ENCODE assay signal across 15 cellular contexts in genomic region chr12:19095331-19095730, GRCh38. TPM values are rescaled to one million over a fixed set of nuclear protein-coding genes. Genes with fewer than 3 reads are reported as not detected.
DNase-seq lines count a peak whose midpoint lies in the region; ATAC-seq and TF ChIP-seq lines count a peak whose summit lies in the region.
"Had no signal": no experiment of that assay in that cellular context is flagged by ENCODE, and none has a peak within 500 bp of the region (broad histone marks: within the 10 kb centered on the region; RNA-seq: fewer than 3 reads in every experiment).

No MANE protein-coding gene starts in this region.

- no peak overlapping the region for H2AFZ ChIP-seq in osteoblast (ENCODE audit: low read length)

- H3K9me3 Mint-ChIP-seq in Calu3 (ENCODE audit: low read depth, unreplicated experiment) = peaks cover 5% of the 10 kb centered on the region

- no peak overlapping the region for H3K4me2 ChIP-seq in osteoblast (ENCODE audit: insufficient read depth, low read length)

- H3K36me3 Mint-ChIP-seq in Calu3 (ENCODE audit: insufficient read depth, unreplicated experiment) = peaks cover 7% of the 10 kb centered on the region

- H3K27ac Mint-ChIP-seq in Calu3 (ENCODE audit: unreplicated experiment) = peak overlapping the region; percentile 55

- no peaks in the 10 kb centered on the region for H3K36me3 ChIP-seq in osteoblast (ENCODE audit: insufficient read depth, low read length)
- H3K36me3 ChIP-seq: MG63 had no signal

- BruUV-seq in Calu3 (replicated peaks; lab: Mats Ljungman, UMichigan) = no TSS peak

- H3K79me2 ChIP-seq in osteoblast (ENCODE audit: insufficient read depth, low read length) = no peaks in the 10 kb centered on the region

- TF ChIP-seq CTCF in Calu3 (IDR thresholded peaks at IDR 0.05; ENCODE audit: unreplicated experiment) = no peak
- no peak for TF ChIP-seq CTCF in astrocyte of the spinal cord (IDR thresholded peaks at IDR 0.05; ENCODE audit: low read depth, low read length)
- TF ChIP-seq CTCF in osteoblast (IDR thresholded peaks at IDR 0.05; ENCODE audit: extremely low read depth, low read depth, low read length) = no peak
- no peak for TF ChIP-seq CTCF in GM10266 (IDR thresholded peaks at IDR 0.05; ENCODE audit: control insufficient read depth, insufficient read depth, low read depth, missing control alignments)

- H3K4me3 ChIP-seq in astrocyte of the spinal cord (ENCODE audit: low read depth, low read length) (no peak overlapping the region), osteoblast (ENCODE audit: insufficient read depth, low read length) (no peak overlapping the region)
- H3K4me3 ChIP-seq: K562, MG63 had no signal

- H3K27me3 Mint-ChIP-seq in Calu3 (ENCODE audit: unreplicated experiment) = no peaks in the 10 kb centered on the region

- no peaks in the 10 kb centered on the region for H3K9me3 ChIP-seq in osteoblast (ENCODE audit: low read depth, low read length)
- H3K9me3 ChIP-seq: MG63 had no signal

- no peaks in the 10 kb centered on the region for H4K20me1 ChIP-seq in osteoblast (ENCODE audit: insufficient read depth, low read length)

- peaks cover 3% of the 10 kb centered on the region for H3K4me1 ChIP-seq in osteoblast (ENCODE audit: insufficient read depth, low read length)

- DNase-seq in Calu3 (no peak), RPMI7951 (ENCODE audit: low read depth) (peak; percentile 31), astrocyte of the spinal cord (ENCODE audit: low read depth, low spot score) (peak; percentile 42), osteoblast (ENCODE audit: insufficient read length, low spot score, missing footprints) (peak; percentile 44), GM10266 (ENCODE audit: extremely low spot score) (no peak), medulla oblongata (ENCODE audit: extremely low spot score) (no peak)
- DNase-seq: Kasumi-1, MG63, NCI-H2029, NCI-H446 treated with DMSO at 0.1 percent for 48 hours, NCI-H526, SHP77 had no signal

- in situ Hi-C loops in astrocyte of the spinal cord (cut with HindIII; ENCODE audit: low sequenced_read_pairs) = no loop called here

- no peaks in the 10 kb centered on the region for H3K27me3 ChIP-seq in osteoblast (ENCODE audit: insufficient read depth, low read length)
- H3K27me3 ChIP-seq: MG63 had no signal

- no peak overlapping the region for H3K4me3 Mint-ChIP-seq in Calu3 (ENCODE audit: low read depth, unreplicated experiment)

- intact Hi-C loops in Calu3 (cut with micrococcal nuclease; ENCODE audit: unreplicated experiment) = no loop called here

- CTCF ChIA-PET in Calu3 (lab: Charles Lee) = no interaction called here

- no peak overlapping the region for H3K27ac ChIP-seq in osteoblast (ENCODE audit: low read depth, low read length)
- H3K27ac ChIP-seq: RWPE1 had no signal

- peaks cover 17% of the 10 kb centered on the region for H3K4me1 Mint-ChIP-seq in Calu3 (ENCODE audit: low read depth, unreplicated experiment)

- ATAC-seq in GM19455 (IDR thresholded peaks at IDR 0.05; ENCODE audit: unreplicated experiment) = no peak
- ATAC-seq: K562 had no signal

RNA-seq across cellular contexts. Expression of gene PLEKHA5, which starts 34.2 kb away (rescaled TPM):
- total RNA-seq in Calu3 (2022) (49.2 and 57.9 TPM in 2 replicates), osteoblast (82.2 and 86.0 TPM in 2 replicates)
- 30.5 and 36.6 TPM in 2 replicates for total RNA-seq in RPMI7951 (2014; rRNA removed; shearing (Covaris generic))

Comparison
In these comparisons a context has a peak if more than half of its experiments do, and no peak if none do; other contexts are left out.
1. DNase-seq: peak in RPMI7951 (single experiment), astrocyte of the spinal cord (single experiment) and osteoblast (single experiment); none in Calu3 (single experiment), GM10266 (single experiment) and medulla oblongata (single experiment).